In the genomic region with DNA sequence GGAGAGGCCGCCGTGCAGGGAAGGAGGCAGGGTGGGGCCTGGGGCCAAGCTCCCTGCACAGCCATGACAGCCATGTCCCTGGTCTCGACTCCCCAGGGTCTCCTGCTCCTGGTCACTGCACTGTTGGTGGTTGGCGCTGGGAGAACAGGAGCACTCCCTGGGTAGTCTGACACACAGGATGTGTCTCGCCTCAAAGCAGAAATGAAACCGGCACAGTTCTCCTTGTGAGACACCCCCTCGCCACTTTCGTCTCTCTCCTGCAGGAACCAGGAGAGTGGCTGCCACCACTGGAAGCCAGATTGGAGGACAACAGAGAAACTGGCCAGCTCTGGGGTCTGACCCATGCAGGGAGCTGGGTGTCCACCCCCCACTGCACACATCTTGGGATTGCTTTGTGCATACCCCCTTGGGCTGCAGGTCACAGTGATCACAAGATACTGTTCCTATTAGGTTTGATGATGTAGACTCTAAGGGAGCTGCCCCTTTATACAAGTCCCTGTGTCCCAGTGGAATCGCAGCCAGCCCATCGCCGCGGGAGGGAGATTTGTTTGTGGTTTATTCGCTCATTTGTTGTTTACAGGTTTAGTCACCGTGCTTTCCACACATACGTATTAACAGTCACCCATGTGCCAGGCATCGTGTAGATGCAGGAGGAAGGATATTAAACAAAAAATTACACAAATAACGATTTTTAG, we compare ENCODE assay signal across 8 cellular contexts. TPM values are rescaled to one million over a fixed set of nuclear protein-coding genes. Genes with fewer than 3 reads are reported as not detected.
DNase-seq lines count a peak whose midpoint lies in the region; ATAC-seq and TF ChIP-seq lines count a peak whose summit lies in the region.

No MANE protein-coding gene starts in this region.

- H3K27ac Mint-ChIP-seq in activated T-cell treated with anti-CD3 and anti-CD28 coated beads, Interleukin-2, amount 50 U/mL, for 72 hours = no peak overlapping the region
- peak overlapping the region; percentile 26 for H3K27ac Mint-ChIP-seq in stimulated activated effector memory CD8-positive, alpha-beta T cell treated with anti-CD3 and anti-CD28 coated beads, Interleukin-12 subunit alpha, Interleukin-12 subunit beta, amount 100 ng/mL, for 72 hours

- no peaks in the 10 kb centered on the region for H3K27me3 ChIP-seq in vagina

- H3K36me3 ChIP-seq in vagina = no peaks in the 10 kb centered on the region

- ATAC-seq in HG02981 (IDR thresholded peaks at IDR 0.05; ENCODE audit: unreplicated experiment) (peak; percentile 59), SK-N-SH treated with all-trans-retinoic acid at 6 μM for 48 hours (no peak)
- peak; percentile 33 to 75 for ATAC-seq in activated T-cell treated with anti-CD3 and anti-CD28 coated beads, Interleukin-2, amount 50 U/mL, for 72 hours (replicated peaks in 1 of 2)
- peak; percentile 83 for ATAC-seq in stimulated activated effector memory CD8-positive, alpha-beta T cell treated with anti-CD3 and anti-CD28 coated beads, Interleukin-12 subunit alpha, Interleukin-12 subunit beta, amount 100 ng/mL, for 72 hours

- H3K4me1 ChIP-seq in vagina = no peaks in the 10 kb centered on the region

- no peak for TF ChIP-seq POLR2A in vagina (IDR thresholded peaks at IDR 0.05)

- H3K27me3 Mint-ChIP-seq in activated T-cell treated with anti-CD3 and anti-CD28 coated beads, Interleukin-2, amount 50 U/mL, for 72 hours (ENCODE audit: low read depth) = no peaks in the 10 kb centered on the region

- H3K9me3 ChIP-seq in vagina = no peaks in the 10 kb centered on the region

- H3K36me3 Mint-ChIP-seq in activated T-cell treated with anti-CD3 and anti-CD28 coated beads, Interleukin-2, amount 50 U/mL, for 72 hours (ENCODE audit: insufficient read depth in 2 of 2) = no peaks in the 10 kb centered on the region
- peaks cover 6% of the 10 kb centered on the region for H3K36me3 Mint-ChIP-seq in stimulated activated effector memory CD8-positive, alpha-beta T cell treated with anti-CD3 and anti-CD28 coated beads, Interleukin-12 subunit alpha, Interleukin-12 subunit beta, amount 100 ng/mL, for 72 hours

- H3K27ac ChIP-seq in vagina = no peak overlapping the region

- intact Hi-C loops in vagina (cut with DNase I) = no loop called here

- H3K4me3 Mint-ChIP-seq in activated T-cell treated with anti-CD3 and anti-CD28 coated beads, Interleukin-2, amount 50 U/mL, for 72 hours = peak overlapping the region in 1 of 2 donors; percentile 6
- peak overlapping the region; percentile 51 for H3K4me3 Mint-ChIP-seq in stimulated activated effector memory CD8-positive, alpha-beta T cell treated with anti-CD3 and anti-CD28 coated beads, Interleukin-12 subunit alpha, Interleukin-12 subunit beta, amount 100 ng/mL, for 72 hours

- H3K4me1 Mint-ChIP-seq in activated T-cell treated with anti-CD3 and anti-CD28 coated beads, Interleukin-2, amount 50 U/mL, for 72 hours (ENCODE audit: low read depth) = peaks cover 16% of the 10 kb centered on the region
- H3K4me1 Mint-ChIP-seq in stimulated activated effector memory CD8-positive, alpha-beta T cell treated with anti-CD3 and anti-CD28 coated beads, Interleukin-12 subunit alpha, Interleukin-12 subunit beta, amount 100 ng/mL, for 72 hours = peaks cover 16% of the 10 kb centered on the region

- no peak overlapping the region for H3K4me3 ChIP-seq in vagina

- TF ChIP-seq CTCF in vagina (IDR thresholded peaks at IDR 0.05) = no peak

- H3K9me3 Mint-ChIP-seq in activated T-cell treated with anti-CD3 and anti-CD28 coated beads, Interleukin-2, amount 50 U/mL, for 72 hours = no peaks in the 10 kb centered on the region
- H3K9me3 Mint-ChIP-seq in stimulated activated effector memory CD8-positive, alpha-beta T cell treated with anti-CD3 and anti-CD28 coated beads, Interleukin-12 subunit alpha, Interleukin-12 subunit beta, amount 100 ng/mL, for 72 hours = no peaks in the 10 kb centered on the region

- DNase-seq in activated CD4-positive, alpha-beta T cell treated with anti-CD3 and anti-CD28 coated beads, Interleukin-2, amount 50 U/mL, for 48 hours = peak; percentile 16 to 26
- no peak for DNase-seq in activated CD4-positive, alpha-beta T cell treated with anti-CD3 and anti-CD28 coated beads, Interleukin-2, amount 50 U/mL, for 4 hours
- DNase-seq in activated T-cell treated with anti-CD3 and anti-CD28 coated beads, Interleukin-2, amount 50 U/mL, for 72 hours = peak; percentile 4 to 40
- DNase-seq in stimulated activated effector memory CD8-positive, alpha-beta T cell treated with anti-CD3 and anti-CD28 coated beads, Interleukin-12 subunit alpha, Interleukin-12 subunit beta, amount 100 ng/mL, for 72 hours (ENCODE audit: low spot score in 2 of 2) = peak; percentile 10 to 59
- no peak for DNase-seq in NCI-H510A (lab: John Stamatoyannopoulos, UW)
- no peak for DNase-seq in vagina (ENCODE audit: extremely low spot score in 2 of 2)

TF ChIP-seq in SK-N-SH treated with all-trans-retinoic acid at 6 μM for 48 hours, 23 proteins besides CTCF, POLR2A, EP300 and RAD21 (continues in another document):
- TF ChIP-seq, protein P1, sequence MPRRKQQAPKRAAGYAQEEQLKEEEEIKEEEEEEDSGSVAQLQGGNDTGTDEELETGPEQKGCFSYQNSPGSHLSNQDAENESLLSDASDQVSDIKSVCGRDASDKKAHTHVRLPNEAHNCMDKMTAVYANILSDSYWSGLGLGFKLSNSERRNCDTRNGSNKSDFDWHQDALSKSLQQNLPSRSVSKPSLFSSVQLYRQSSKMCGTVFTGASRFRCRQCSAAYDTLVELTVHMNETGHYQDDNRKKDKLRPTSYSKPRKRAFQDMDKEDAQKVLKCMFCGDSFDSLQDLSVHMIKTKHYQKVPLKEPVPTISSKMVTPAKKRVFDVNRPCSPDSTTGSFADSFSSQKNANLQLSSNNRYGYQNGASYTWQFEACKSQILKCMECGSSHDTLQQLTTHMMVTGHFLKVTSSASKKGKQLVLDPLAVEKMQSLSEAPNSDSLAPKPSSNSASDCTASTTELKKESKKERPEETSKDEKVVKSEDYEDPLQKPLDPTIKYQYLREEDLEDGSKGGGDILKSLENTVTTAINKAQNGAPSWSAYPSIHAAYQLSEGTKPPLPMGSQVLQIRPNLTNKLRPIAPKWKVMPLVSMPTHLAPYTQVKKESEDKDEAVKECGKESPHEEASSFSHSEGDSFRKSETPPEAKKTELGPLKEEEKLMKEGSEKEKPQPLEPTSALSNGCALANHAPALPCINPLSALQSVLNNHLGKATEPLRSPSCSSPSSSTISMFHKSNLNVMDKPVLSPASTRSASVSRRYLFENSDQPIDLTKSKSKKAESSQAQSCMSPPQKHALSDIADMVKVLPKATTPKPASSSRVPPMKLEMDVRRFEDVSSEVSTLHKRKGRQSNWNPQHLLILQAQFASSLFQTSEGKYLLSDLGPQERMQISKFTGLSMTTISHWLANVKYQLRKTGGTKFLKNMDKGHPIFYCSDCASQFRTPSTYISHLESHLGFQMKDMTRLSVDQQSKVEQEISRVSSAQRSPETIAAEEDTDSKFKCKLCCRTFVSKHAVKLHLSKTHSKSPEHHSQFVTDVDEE (CRISPR knock-in tag; IDR thresholded peaks at IDR 0.05) = no peak
- no peak for TF ChIP-seq TOX (CRISPR knock-in tag; IDR thresholded peaks at IDR 0.05; ENCODE audit: borderline replicate concordance)
- no peak for TF ChIP-seq ZFP30 (CRISPR knock-in tag; IDR thresholded peaks at IDR 0.05)
- TF ChIP-seq ZNF8 (CRISPR knock-in tag; IDR thresholded peaks at IDR 0.05) = no peak
- TF ChIP-seq BACH2 (CRISPR knock-in tag; IDR thresholded peaks at IDR 0.05; ENCODE audit: borderline replicate concordance) = no peak
- TF ChIP-seq ISL1 (CRISPR knock-in tag; IDR thresholded peaks at IDR 0.05) = no peak
- no peak for TF ChIP-seq CSDC2 (CRISPR knock-in tag; IDR thresholded peaks at IDR 0.05)
- TF ChIP-seq, protein P2, sequence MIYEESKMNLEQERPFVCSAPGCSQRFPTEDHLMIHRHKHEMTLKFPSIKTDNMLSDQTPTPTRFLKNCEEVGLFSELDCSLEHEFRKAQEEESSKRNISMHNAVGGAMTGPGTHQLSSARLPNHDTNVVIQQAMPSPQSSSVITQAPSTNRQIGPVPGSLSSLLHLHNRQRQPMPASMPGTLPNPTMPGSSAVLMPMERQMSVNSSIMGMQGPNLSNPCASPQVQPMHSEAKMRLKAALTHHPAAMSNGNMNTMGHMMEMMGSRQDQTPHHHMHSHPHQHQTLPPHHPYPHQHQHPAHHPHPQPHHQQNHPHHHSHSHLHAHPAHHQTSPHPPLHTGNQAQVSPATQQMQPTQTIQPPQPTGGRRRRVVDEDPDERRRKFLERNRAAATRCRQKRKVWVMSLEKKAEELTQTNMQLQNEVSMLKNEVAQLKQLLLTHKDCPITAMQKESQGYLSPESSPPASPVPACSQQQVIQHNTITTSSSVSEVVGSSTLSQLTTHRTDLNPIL (CRISPR knock-in tag; IDR thresholded peaks at IDR 0.05; ENCODE audit: low read depth) = no peak
- no peak for TF ChIP-seq RARB (CRISPR knock-in tag; IDR thresholded peaks at IDR 0.05)
- TF ChIP-seq TCF4 (CRISPR knock-in tag; IDR thresholded peaks at IDR 0.05; ENCODE audit: borderline replicate concordance) = no peak
- no peak for TF ChIP-seq ZNF565 (CRISPR knock-in tag; conservative IDR thresholded peaks at IDR 0.05; ENCODE audit: low read depth)
- TF ChIP-seq, protein P3, sequence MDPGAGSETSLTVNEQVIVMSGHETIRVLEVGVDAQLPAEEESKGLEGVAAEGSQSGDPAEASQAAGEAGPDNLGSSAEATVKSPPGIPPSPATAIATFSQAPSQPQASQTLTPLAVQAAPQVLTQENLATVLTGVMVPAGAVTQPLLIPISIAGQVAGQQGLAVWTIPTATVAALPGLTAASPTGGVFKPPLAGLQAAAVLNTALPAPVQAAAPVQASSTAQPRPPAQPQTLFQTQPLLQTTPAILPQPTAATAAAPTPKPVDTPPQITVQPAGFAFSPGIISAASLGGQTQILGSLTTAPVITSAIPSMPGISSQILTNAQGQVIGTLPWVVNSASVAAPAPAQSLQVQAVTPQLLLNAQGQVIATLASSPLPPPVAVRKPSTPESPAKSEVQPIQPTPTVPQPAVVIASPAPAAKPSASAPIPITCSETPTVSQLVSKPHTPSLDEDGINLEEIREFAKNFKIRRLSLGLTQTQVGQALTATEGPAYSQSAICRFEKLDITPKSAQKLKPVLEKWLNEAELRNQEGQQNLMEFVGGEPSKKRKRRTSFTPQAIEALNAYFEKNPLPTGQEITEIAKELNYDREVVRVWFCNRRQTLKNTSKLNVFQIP (CRISPR knock-in tag; IDR thresholded peaks at IDR 0.05; ENCODE audit: borderline replicate concordance, low read depth) = no peak
- TF ChIP-seq PPARA (CRISPR knock-in tag; IDR thresholded peaks at IDR 0.05; ENCODE audit: borderline replicate concordance) = no peak

RNA-seq across cellular contexts. Expression of a gene that starts 27.0 kb away (rescaled TPM):
- 10 to 100 TPM; 74.2 to 76.8 TPM for total RNA-seq in activated T-cell treated with anti-CD3 and anti-CD28 coated beads, Interleukin-2, amount 50 U/mL, for 72 hours
- total RNA-seq in vagina = 86.2 TPM

Comparison
In these comparisons a context has a peak if more than half of its experiments do, and no peak if none do; other contexts are left out.
1. DNase-seq: peak in activated CD4-positive, alpha-beta T cell treated with anti-CD3 and anti-CD28 coated beads, Interleukin-2, amount 50 U/mL, for 48 hours (2 of 2), activated T-cell treated with anti-CD3 and anti-CD28 coated beads, Interleukin-2, amount 50 U/mL, for 72 hours (2 of 2) and stimulated activated effector memory CD8-positive, alpha-beta T cell treated with anti-CD3 and anti-CD28 coated beads, Interleukin-12 subunit alpha, Interleukin-12 subunit beta, amount 100 ng/mL, for 72 hours (2 of 2); none in activated CD4-positive, alpha-beta T cell treated with anti-CD3 and anti-CD28 coated beads, Interleukin-2, amount 50 U/mL, for 4 hours (0 of 2), NCI-H510A (single experiment) and vagina (0 of 2).